Comparison of ENCODE assay signal across 8 cellular contexts in genomic region chr12:108305520-108305919, GRCh38. TPM values are rescaled to one million over a fixed set of nuclear protein-coding genes. Genes with fewer than 3 reads are reported as not detected.
DNase-seq lines count a peak whose midpoint lies in the region; ATAC-seq and TF ChIP-seq lines count a peak whose summit lies in the region.

No MANE protein-coding gene starts in this region.

- 0% methylated on average over 9 of the region's 9 CpGs for WGBS in GM23248 (ENCODE audit: low coverage in 1 of 2, low lambda C conversion rate in 2 of 2, missing lambda C conversion rate in 2 of 2), 2 experiments
- 42 to 57% methylated on average over 9 of the region's 9 CpGs for WGBS in sigmoid colon, 2 donors

- no peaks in the 10 kb centered on the region for H3K9me3 Mint-ChIP-seq in activated T-helper 17 cell treated with anti-CD3 and anti-CD28 coated beads, Interleukin-2, amount 50 U/mL, for 72 hours
- 0 out of 2 replicates have a peak, but pooled peaks cover 3% of the 10 kb centered on the region for H3K9me3 Mint-ChIP-seq in WTC11

- H3K27ac Mint-ChIP-seq in activated T-helper 17 cell treated with anti-CD3 and anti-CD28 coated beads, Interleukin-2, amount 50 U/mL, for 72 hours, result no peak overlapping the region
- H3K27ac Mint-ChIP-seq in WTC11, result no peak overlapping the region

- TF ChIP-seq POLR2A in sigmoid colon (IDR thresholded peaks at IDR 0.05), result no peak

- H3K9ac ChIP-seq in GM23248, result peak overlapping the region; percentile 86

- H3K4me1 ChIP-seq in GM23248 (ENCODE audit: insufficient read depth), result peaks cover 50% of the 10 kb centered on the region
- peaks cover 0 to 48% (median 38%) of the 10 kb centered on the region in 4 donors for H3K4me1 ChIP-seq in sigmoid colon

- H3K4me3 Mint-ChIP-seq in activated T-helper 17 cell treated with anti-CD3 and anti-CD28 coated beads, Interleukin-2, amount 50 U/mL, for 72 hours, result no peak overlapping the region
- H3K4me3 Mint-ChIP-seq in WTC11, result no peak overlapping the region

- no peaks in the 10 kb centered on the region for H3K79me2 ChIP-seq in GM23248 (ENCODE audit: insufficient read depth)

- H3K4me3 ChIP-seq in GM23248 (peak overlapping the region; percentile 65), sigmoid colon (peak overlapping the region in 3 of 4 donors; percentile 14 to 24 (median 18))

- H3K4me1 Mint-ChIP-seq in activated T-helper 17 cell treated with anti-CD3 and anti-CD28 coated beads, Interleukin-2, amount 50 U/mL, for 72 hours, result peaks cover 11% of the 10 kb centered on the region
- peaks cover 65% of the 10 kb centered on the region for H3K4me1 Mint-ChIP-seq in WTC11

- H4K20me1 ChIP-seq in GM23248 (ENCODE audit: insufficient read depth), result no peaks in the 10 kb centered on the region

- H3K36me3 Mint-ChIP-seq in activated T-helper 17 cell treated with anti-CD3 and anti-CD28 coated beads, Interleukin-2, amount 50 U/mL, for 72 hours (ENCODE audit: low read depth), result no peaks in the 10 kb centered on the region
- H3K36me3 Mint-ChIP-seq in WTC11, result no peaks in the 10 kb centered on the region

- H3K27ac ChIP-seq in GM23248 (peak overlapping the region; percentile 97), sigmoid colon (peak overlapping the region; percentile 68 to 75 (median 72))

- intact Hi-C loops in left cardiac atrium (cut with DNase I), result no loop called here
- intact Hi-C loops in sigmoid colon (cut with DNase I), result no loop called here

- in situ Hi-C loops in GM23248 (cut with MboI), result no loop called here

- peaks cover 17% of the 10 kb centered on the region for H3F3A ChIP-seq in GM23248 (ENCODE audit: insufficient read depth)

- no peak for TF ChIP-seq CTCF in sigmoid colon (IDR thresholded peaks at IDR 0.05)
- TF ChIP-seq CTCF in WTC11 (IDR thresholded peaks at IDR 0.05), result no peak

- H3K9me2 ChIP-seq in GM23248 (ENCODE audit: insufficient read depth), result no peaks in the 10 kb centered on the region

- H3K4me2 ChIP-seq in GM23248 (ENCODE audit: unreplicated experiment), result peak overlapping the region; percentile 84

- TF ChIP-seq EP300 in sigmoid colon (IDR thresholded peaks at IDR 0.05), result no peak

- peak overlapping the region; percentile 6; the same call in 1 of the 2 replicates for H2AFZ ChIP-seq in GM23248

- H3K36me3 ChIP-seq in GM23248 (ENCODE audit: low read depth) (no peaks in the 10 kb centered on the region), sigmoid colon (no peaks in the 10 kb centered on the region)

- H3K9me3 ChIP-seq in GM23248 (ENCODE audit: low read depth) (no peaks in the 10 kb centered on the region), sigmoid colon (no peaks in the 10 kb centered on the region)

- H3K27me3 Mint-ChIP-seq in activated T-helper 17 cell treated with anti-CD3 and anti-CD28 coated beads, Interleukin-2, amount 50 U/mL, for 72 hours, result peaks cover 25% of the 10 kb centered on the region
- no peaks in the 10 kb centered on the region for H3K27me3 Mint-ChIP-seq in WTC11 (ENCODE audit: low read depth)

- POLR2A ChIA-PET in WTC11 (lab: Charles Lee), result no interaction called here

- ATAC-seq in activated T-helper 17 cell treated with anti-CD3 and anti-CD28 coated beads, Interleukin-2, amount 50 U/mL, for 72 hours (replicated peaks), result peak; percentile 60
- peak; percentile 82 to 92 for ATAC-seq in left cardiac atrium
- no peak for ATAC-seq in WTC11
- no peak for ATAC-seq in HG03025 (IDR thresholded peaks at IDR 0.05; ENCODE audit: low FRiP score, unreplicated experiment)

- H3K27me3 ChIP-seq in GM23248 (replicated peaks; ENCODE audit: insufficient read depth) (no peaks in the 10 kb centered on the region), sigmoid colon (no peaks in the 10 kb centered on the region)

- CTCF ChIA-PET in WTC11 (lab: Charles Lee), result interaction anchor here (1.0 to 1.5 kb wide), 2 partner anchors 10 to 68 kb away, joined by 3 to 4 read pairs; no protein-coding TSS in a partner anchor

- peak; percentile 99 for DNase-seq in GM23248
- DNase-seq in left cardiac atrium, result peak; percentile 95
- peak; percentile 97 for DNase-seq in sigmoid colon
- no peak for DNase-seq in NCI-H2081 treated with DMSO at 0.1 percent for 48 hours (lab: John Stamatoyannopoulos, UW)
- DNase-seq in WTC11 (ENCODE audit: low spot score), result no peak
- no peak for DNase-seq in NCI-H510A treated with DMSO at 0.1 percent for 48 hours (lab: John Stamatoyannopoulos, UW)

TF ChIP-seq in WTC11, 78 proteins besides CTCF, POLR2A, EP300 and RAD21:
- TF ChIP-seq NR3C1 (CRISPR knock-in tag; conservative IDR thresholded peaks at IDR 0.05; ENCODE audit: low read depth), result no peak
TF ChIP-seq in WTC11: peak in this region for 0.

RNA-seq across cellular contexts. Expression of gene CMKLR1, which starts 33.6 kb away (rescaled TPM):
- total RNA-seq in GM23248 (2014; rRNA removed; shearing (Covaris generic)), result 2.9 and 4.9 TPM in 2 replicates
- polyA plus RNA-seq in GM23248 (2016; fragmentation: Nextera tagmentation; extraction: Ambion mirVana) (1.9 and 2.2 TPM in 2 replicates), sigmoid colon (1 to 10 TPM; 3.0 to 8.8 (median 6.5) TPM)
- total RNA-seq in activated T-helper 17 cell treated with anti-CD3 and anti-CD28 coated beads, Interleukin-2, amount 50 U/mL, for 72 hours, result not detected
- total RNA-seq in left cardiac atrium (10 to 100 TPM; 11.3 to 16.1 TPM), sigmoid colon (10 to 100 TPM in 3 of 4 donors, 1 to 10 TPM in 1; 10.0 to 14.8 (median 12.0) TPM), WTC11 (2021) (1.4 to 1.9 TPM (median 1.6 TPM) in 3 replicates)

Comparison
In these comparisons a context has a peak if more than half of its experiments do, and no peak if none do; other contexts are left out.
1. DNase-seq: peak in GM23248 (single experiment), left cardiac atrium (single experiment) and sigmoid colon (single experiment); none in NCI-H2081 treated with DMSO at 0.1 percent for 48 hours (single experiment), WTC11 (single experiment) and NCI-H510A treated with DMSO at 0.1 percent for 48 hours (single experiment).
2. ATAC-seq: peak in activated T-helper 17 cell treated with anti-CD3 and anti-CD28 coated beads, Interleukin-2, amount 50 U/mL, for 72 hours (single experiment) and left cardiac atrium (2 of 2); none in WTC11 (single experiment) and HG03025 (single experiment).